8 cellular contexts compared by ENCODE assay signal in genomic region chr6:18155273-18155863, GRCh38. TPM values are rescaled to one million over a fixed set of nuclear protein-coding genes. Genes with fewer than 3 reads are reported as not detected.
A peak's percentile ranks its signal among the peaks of the same experiment; 100 is the strongest.
DNase-seq lines count a peak whose midpoint lies in the region; ATAC-seq lines count a peak whose summit lies in the region.

Gene KDM1B (plus strand): TSS chr6:18155422. CDS start chr6:18159896, 4,474 bp downstream.

- H3K9me3 ChIP-seq in CD4-positive, alpha-beta memory T cell (ENCODE audit: control insufficient read depth in 1 of 2, low read length in 2 of 2): no peaks in the 10 kb centered on the region
- H3K9me3 ChIP-seq in mesodermal cell (ENCODE audit: control insufficient read depth, low read length): no peaks in the 10 kb centered on the region

- CTCF ChIA-PET in CD4-positive, alpha-beta memory T cell (lab: Charles Lee; ENCODE audit: partially characterized antibody): interaction anchor here (0.8 to 0.9 kb wide), 2 partner anchors 34 to 47 kb away, joined by 3 to 4 read pairs; no protein-coding TSS in a partner anchor

- H3K4me3 ChIP-seq in CD4-positive, alpha-beta memory T cell (ENCODE audit: low read length in 2 of 2): peak within 1 kb of the TSS; percentile 92 to 98
- peak within 1 kb of the TSS; percentile 91 for H3K4me3 ChIP-seq in mesodermal cell (ENCODE audit: extremely low read depth, insufficient read depth, low read length, poor library complexity, severe bottlenecking)

- peak; percentile 82 for ATAC-seq in GM19395 (IDR thresholded peaks at IDR 0.05; ENCODE audit: unreplicated experiment)
- ATAC-seq in HG03558 (IDR thresholded peaks at IDR 0.05; ENCODE audit: extremely low read depth, unreplicated experiment): peak; percentile 74

- peaks cover 29% of the 10 kb centered on the region for H3K4me1 ChIP-seq in CD4-positive, alpha-beta memory T cell (ENCODE audit: insufficient read depth, low read length)
- H3K4me1 ChIP-seq in mesodermal cell (ENCODE audit: control insufficient read depth, insufficient read depth, low read length, poor library complexity, severe bottlenecking): peaks cover 21% of the 10 kb centered on the region

- H3K4me3 Mint-ChIP-seq in CD4-positive, alpha-beta memory T cell: peak within 1 kb of the TSS; percentile 98 to 99 (median 99)

- no peaks in the 10 kb centered on the region for H3K27me3 Mint-ChIP-seq in CD4-positive, alpha-beta memory T cell

- H3K27ac ChIP-seq in CD4-positive, alpha-beta memory T cell (ENCODE audit: low read depth, low read length): peak within 1 kb of the TSS; percentile 83
- peak within 1 kb of the TSS; percentile 84 for H3K27ac ChIP-seq in mesodermal cell (ENCODE audit: low read depth, low read length, severe bottlenecking)

- 0 to 1% methylated on average over 23 to 47 of the region's 67 CpGs for WGBS in mesodermal cell (ENCODE audit: insufficient coverage in 2 of 2), 2 experiments

- in situ Hi-C loops in endometrial microvascular endothelial cells (cut with HindIII; ENCODE audit: inconsistent ontology term, low pct_unique_long_range_greater_than_20kb, low sequenced_read_pairs): no loop called here

- peaks cover 9 to 10% of the 10 kb centered on the region in 2 donors for H3K36me3 Mint-ChIP-seq in CD4-positive, alpha-beta memory T cell

- DNase-seq in CD4-positive, alpha-beta memory T cell: peak; percentile 98 to 100 (median 99)
- peak; percentile 96 for DNase-seq in NCI-H82 treated with DMSO at 0.1 percent for 48 hours (lab: John Stamatoyannopoulos, UW; ENCODE audit: unreplicated experiment)
- DNase-seq in activated CD8-positive, alpha-beta memory T cell treated with anti-CD3 and anti-CD28 coated beads for 4 hours (ENCODE audit: low read depth in 2 of 2): peak; percentile 97 to 98
- peak; percentile 98 for DNase-seq in stimulated activated CD8-positive, alpha-beta memory T cell treated with anti-CD3 and anti-CD28 coated beads, Interleukin-15, amount 100 ng/mL, for 48 hours (ENCODE audit: low read depth in 2 of 2)

- peaks cover 17 to 36% (median 28%) of the 10 kb centered on the region in 4 donors for H3K4me1 Mint-ChIP-seq in CD4-positive, alpha-beta memory T cell

- POLR2A ChIA-PET in CD4-positive, alpha-beta memory T cell (lab: Charles Lee; ENCODE audit: partially characterized antibody): interaction anchor here (1.2 to 2.7 kb wide), 7 partner anchors 11 to 232 kb away, joined by 4 to 13 read pairs (median 5); partner anchors contain the start of genes DEK, NHLRC1 and RNF144B

- H3K27ac Mint-ChIP-seq in CD4-positive, alpha-beta memory T cell: peak within 1 kb of the TSS; percentile 84 to 100 (median 99)

- H3K27me3 ChIP-seq in CD4-positive, alpha-beta memory T cell (ENCODE audit: insufficient read depth, low read length): no peaks in the 10 kb centered on the region

- intact Hi-C loops in CD4-positive, alpha-beta memory T cell (cut with micrococcal nuclease): loop anchor here (1.0 to 5.0 kb wide), 5 partner anchors 108 to 1393 kb away; partner anchors contain the start of genes ATXN1, FAM8A1, NUP153 and RNF144B

- no peaks in the 10 kb centered on the region for H3K36me3 ChIP-seq in CD4-positive, alpha-beta memory T cell (ENCODE audit: insufficient read depth, low read length)
- peaks cover 4% of the 10 kb centered on the region for H3K36me3 ChIP-seq in mesodermal cell (ENCODE audit: control insufficient read depth, insufficient read depth, low read length)

- no peaks in the 10 kb centered on the region for H3K9me3 Mint-ChIP-seq in CD4-positive, alpha-beta memory T cell

RNA-seq across cellular contexts. Expression of gene KDM1B, which starts in this region (rescaled TPM):
- total RNA-seq in CD4-positive, alpha-beta memory T cell: 10 to 100 TPM; 12.0 to 12.3 TPM
- polyA plus RNA-seq in CD4-positive, alpha-beta memory T cell: under 1 TPM; 0.45 to 0.96 TPM
- total RNA-seq in endometrial microvascular endothelial cells (ENCODE audit: inconsistent ontology term): 14.0 TPM
- polyA plus RNA-seq in mesodermal cell (2013, experiment 1 of 2): 9.8 TPM
- polyA plus RNA-seq in mesodermal cell (2013, experiment 2 of 2): 10.7 TPM

Comparison
In these comparisons a context has a peak if more than half of its experiments do, and no peak if none do; other contexts are left out.
1. Peak in every context shown above with its lines: DNase-seq, ATAC-seq, H3K4me3 ChIP-seq and H3K27ac ChIP-seq.